Comparison of ENCODE assay signal across 8 cellular contexts in the genomic region with DNA sequence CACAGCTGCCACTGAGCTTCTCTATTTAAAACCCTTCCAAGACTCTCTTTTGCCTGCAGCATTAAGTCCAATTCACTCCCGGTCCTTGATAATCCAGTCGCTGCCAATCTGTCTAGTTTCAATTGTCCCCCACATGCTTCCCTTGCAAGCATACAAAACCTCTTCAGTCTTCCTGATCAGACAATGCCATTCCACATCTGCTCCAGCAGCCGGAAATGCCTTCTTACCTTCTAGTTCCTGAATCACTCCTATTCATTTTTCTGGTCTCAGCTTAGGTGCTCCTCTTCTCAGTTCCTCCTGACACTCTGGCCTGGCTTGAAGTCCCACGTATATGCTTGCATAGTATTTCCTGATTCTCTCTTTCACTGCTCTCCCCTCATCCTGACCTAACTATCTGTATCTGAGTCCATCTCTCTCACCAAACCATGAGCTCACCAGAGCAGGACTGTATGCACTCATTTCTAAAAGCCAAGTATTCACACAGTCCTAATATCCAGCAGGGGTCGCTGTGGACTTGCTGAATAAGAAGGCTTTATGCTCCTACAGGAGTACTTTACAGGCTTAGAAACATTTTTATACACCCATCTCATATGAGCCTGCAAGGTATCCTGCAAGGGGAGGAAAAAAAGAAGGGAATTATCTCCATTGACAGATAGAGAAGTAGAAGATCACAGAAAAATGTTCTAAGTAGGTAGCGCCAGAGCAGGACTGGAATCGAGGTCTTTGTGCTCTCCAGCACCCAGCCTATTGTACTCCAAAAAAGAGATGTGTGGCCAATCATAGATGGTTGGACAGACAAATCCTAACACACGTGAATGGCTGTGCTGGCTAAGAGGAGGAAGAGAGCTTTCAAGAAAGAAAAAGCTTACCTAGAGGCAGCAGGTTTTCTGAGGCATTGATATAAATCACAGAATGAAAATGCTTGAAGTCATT. TPM values are rescaled to one million over a fixed set of nuclear protein-coding genes. Genes with fewer than 3 reads are reported as not detected.
DNase-seq lines count a peak whose midpoint lies in the region; ATAC-seq and TF ChIP-seq lines count a peak whose summit lies in the region.

No MANE protein-coding gene starts in this region.

- DNase-seq in GM04503 (ENCODE audit: low read depth): peak; percentile 70
- peak; percentile 63 for DNase-seq in NCI-H226
- DNase-seq in activated B cell treated with CpG ODN at 0.5 μM for 24 hours: no peak
- DNase-seq in central memory CD8-positive, alpha-beta T cell (ENCODE audit: low spot score in 2 of 2): peak; percentile 28 to 46
- DNase-seq in kidney glomerular epithelial cell (lab: John Stamatoyannopoulos, UW): peak; percentile 65
- DNase-seq in stimulated activated CD4-positive, alpha-beta T cell treated with anti-CD3 and anti-CD28 coated beads, Interleukin-2, amount 100 ng/mL, for 48 hours: peak; percentile 60 to 61

- peaks cover 47% of the 10 kb centered on the region for H3K36me3 Mint-ChIP-seq in activated B cell treated with CpG ODN at 0.5 μM for 24 hours (ENCODE audit: low read depth)
- peaks cover 8% of the 10 kb centered on the region for H3K36me3 Mint-ChIP-seq in central memory CD8-positive, alpha-beta T cell (ENCODE audit: insufficient read depth)

- no peak overlapping the region for H3K27ac Mint-ChIP-seq in activated B cell treated with CpG ODN at 0.5 μM for 24 hours
- H3K27ac Mint-ChIP-seq in central memory CD8-positive, alpha-beta T cell (ENCODE audit: low read depth): no peak overlapping the region

- intact Hi-C loops in activated B cell treated with CpG ODN at 0.5 μM for 24 hours (cut with micrococcal nuclease): loop anchor here (1.0 to 5.0 kb wide), 5 partner anchors 103 to 453 kb away; no protein-coding TSS in a partner anchor

- H3K4me1 Mint-ChIP-seq in activated B cell treated with CpG ODN at 0.5 μM for 24 hours: no peaks in the 10 kb centered on the region
- H3K4me1 Mint-ChIP-seq in central memory CD8-positive, alpha-beta T cell: peaks cover 10% of the 10 kb centered on the region

- H3K27me3 Mint-ChIP-seq in activated B cell treated with CpG ODN at 0.5 μM for 24 hours: no peaks in the 10 kb centered on the region
- H3K27me3 Mint-ChIP-seq in central memory CD8-positive, alpha-beta T cell: no peaks in the 10 kb centered on the region

- H3K9me3 Mint-ChIP-seq in activated B cell treated with CpG ODN at 0.5 μM for 24 hours: no peaks in the 10 kb centered on the region
- no peaks in the 10 kb centered on the region for H3K9me3 Mint-ChIP-seq in central memory CD8-positive, alpha-beta T cell

- POLR2A ChIA-PET in activated B cell treated with CpG ODN at 0.5 μM for 24 hours (lab: Charles Lee): interaction anchor here (1.3 kb wide), 1 partner anchor 20 kb away, joined by 4 read pairs; the partner anchor contains the start of genes SPCS2 and XRRA1

- TF ChIP-seq CTCF in activated B cell treated with CpG ODN at 0.5 μM for 24 hours (IDR thresholded peaks at IDR 0.05): peak; percentile 65

- H3K4me3 Mint-ChIP-seq in activated B cell treated with CpG ODN at 0.5 μM for 24 hours: no peak overlapping the region
- H3K4me3 Mint-ChIP-seq in central memory CD8-positive, alpha-beta T cell: no peak overlapping the region

- CTCF ChIA-PET in activated B cell treated with CpG ODN at 0.5 μM for 24 hours (lab: Charles Lee): interaction anchor here (0.6 to 5.2 kb wide), 26 partner anchors 9 to 345 kb away, joined by 3 to 55 read pairs (median 4); partner anchors contain the start of genes NEU3 and TPBGL

- ATAC-seq in HG03103 (IDR thresholded peaks at IDR 0.05; ENCODE audit: low read depth, unreplicated experiment) (peak; percentile 78), activated B cell treated with CpG ODN at 0.5 μM for 24 hours (ENCODE audit: low read depth) (peak; percentile 72), GM19324 (IDR thresholded peaks at IDR 0.05; ENCODE audit: low FRiP score, unreplicated experiment) (no peak)
- ATAC-seq in central memory CD8-positive, alpha-beta T cell (replicated peaks; ENCODE audit: extremely low read depth, poor library complexity, severe bottlenecking): no peak

RNA-seq across cellular contexts. Expression of gene XRRA1, which starts 19.2 kb away (rescaled TPM):
- 40.0 and 50.5 TPM in 2 replicates for total RNA-seq in activated B cell treated with CpG ODN at 0.5 μM for 24 hours

RNA-seq across cellular contexts. Expression of gene SPCS2, which starts 19.4 kb away (rescaled TPM):
- total RNA-seq in activated B cell treated with CpG ODN at 0.5 μM for 24 hours: 129 and 138 TPM in 2 replicates

RNA-seq across cellular contexts. Expression of gene NEU3, which starts 59.0 kb away (rescaled TPM):
- total RNA-seq in activated B cell treated with CpG ODN at 0.5 μM for 24 hours: 13.2 and 16.5 TPM in 2 replicates

Comparison
In these comparisons a context has a peak if more than half of its experiments do, and no peak if none do; other contexts are left out.
1. ATAC-seq: peak in HG03103 (single experiment) and activated B cell treated with CpG ODN at 0.5 μM for 24 hours (single experiment); none in central memory CD8-positive, alpha-beta T cell (single experiment) and GM19324 (single experiment).